ENCODE assay signal across 8 cellular contexts in the genomic region with DNA sequence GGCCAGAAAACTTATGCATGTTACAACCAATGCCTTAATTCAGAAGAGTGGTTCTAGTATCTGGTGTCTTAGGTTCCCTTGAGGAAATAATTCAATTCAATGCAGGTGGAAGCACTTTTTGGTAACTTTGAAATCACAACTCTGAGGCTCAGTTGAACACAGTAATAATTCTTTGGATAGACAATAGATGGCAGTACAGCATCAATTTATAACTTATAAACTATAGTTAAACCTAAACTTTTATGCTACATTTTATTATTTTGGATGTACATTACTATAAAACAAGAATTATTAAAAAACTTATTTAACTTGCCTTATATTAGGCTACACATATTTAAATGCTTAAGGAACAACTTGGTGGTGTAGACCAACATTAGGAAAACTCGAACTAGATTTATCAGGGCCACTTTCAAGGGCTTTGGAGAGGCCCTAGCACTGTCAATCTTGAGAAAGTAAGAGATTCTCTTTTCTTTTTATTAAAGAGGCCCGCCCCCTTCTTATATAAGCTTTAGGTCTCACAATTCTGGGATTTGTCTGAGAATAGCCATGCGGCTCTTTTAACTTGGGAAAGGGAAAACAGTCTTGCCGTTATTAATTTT.
A peak's percentile ranks its signal among the peaks of the same experiment; 100 is the strongest.
DNase-seq lines count a peak whose midpoint lies in the region; ATAC-seq and TF ChIP-seq lines count a peak whose summit lies in the region.

No MANE protein-coding gene starts in this region.

- no peaks in the 10 kb centered on the region for H3K36me3 Mint-ChIP-seq in CD4-positive, CD25-positive, alpha-beta regulatory T cell

- no peak overlapping the region for H3K27ac ChIP-seq in CD4-positive, CD25-positive, alpha-beta regulatory T cell (ENCODE audit: insufficient read depth, low read length, poor library complexity, severe bottlenecking)
- no peak overlapping the region for H3K27ac ChIP-seq in adrenal gland

- no peaks in the 10 kb centered on the region for H3K9me3 Mint-ChIP-seq in CD4-positive, CD25-positive, alpha-beta regulatory T cell

- H3K27me3 ChIP-seq in CD4-positive, CD25-positive, alpha-beta regulatory T cell (ENCODE audit: control insufficient read depth, insufficient read depth, low read length) = peaks cover 24% of the 10 kb centered on the region
- no peaks in the 10 kb centered on the region for H3K27me3 ChIP-seq in adrenal gland

- peak; percentile 17 to 52 (median 35) for TF ChIP-seq CTCF in adrenal gland (IDR thresholded peaks at IDR 0.05)

- 44 to 63% (median 53%) methylated on average over 4 of the region's 4 CpGs for WGBS in adrenal gland, 4 donors

- DNase-seq in CD4-positive, CD25-positive, alpha-beta regulatory T cell = peak in 2 of 3 donors; percentile 38 to 52
- peak; percentile 16 for DNase-seq in Jurkat, Clone E6-1 (ENCODE audit: low read depth, low spot score)
- DNase-seq in adrenal gland = no peak
- DNase-seq in lung microvascular endothelial cell (ENCODE audit: low read depth in 2 of 2) = peak; percentile 19 to 25
- DNase-seq in HuH-7.5 (ENCODE audit: low spot score) = no peak

- ATAC-seq in CD4-positive, CD25-positive, alpha-beta regulatory T cell (ENCODE audit: low read depth in 2 of 2) = peak in 1 of 2 donors; percentile 53
- no peak for ATAC-seq in GM18907 (IDR thresholded peaks at IDR 0.05; ENCODE audit: unreplicated experiment)
- ATAC-seq in HG03139 (IDR thresholded peaks at IDR 0.05; ENCODE audit: unreplicated experiment) = no peak
- ATAC-seq in HG02571 (IDR thresholded peaks at IDR 0.05; ENCODE audit: unreplicated experiment) = no peak

- peaks cover 0 to 12% (median 8%) of the 10 kb centered on the region in 4 donors for H3K4me1 Mint-ChIP-seq in CD4-positive, CD25-positive, alpha-beta regulatory T cell

- peaks cover 11% of the 10 kb centered on the region for H3K4me1 ChIP-seq in CD4-positive, CD25-positive, alpha-beta regulatory T cell (ENCODE audit: control insufficient read depth, insufficient read depth, low read length, poor library complexity, severe bottlenecking)
- H3K4me1 ChIP-seq in adrenal gland (replicated peaks in 1 of 2) = no peaks in the 10 kb centered on the region

- no peaks in the 10 kb centered on the region for H3K9me3 ChIP-seq in CD4-positive, CD25-positive, alpha-beta regulatory T cell (ENCODE audit: control insufficient read depth in 2 of 2, low read length in 2 of 2)
- no peaks in the 10 kb centered on the region for H3K9me3 ChIP-seq in adrenal gland (replicated peaks in 1 of 3)

- no peaks in the 10 kb centered on the region for H3K36me3 ChIP-seq in CD4-positive, CD25-positive, alpha-beta regulatory T cell (ENCODE audit: control insufficient read depth, insufficient read depth, low read length)
- no peaks in the 10 kb centered on the region for H3K36me3 ChIP-seq in adrenal gland (replicated peaks in 1 of 2)

- intact Hi-C loops in adrenal gland (cut with DNase I) = loop anchor here (5.0 to 10.0 kb wide), 4 partner anchors 111 to 548 kb away; no protein-coding TSS in a partner anchor

- no peak overlapping the region for H3K4me3 Mint-ChIP-seq in CD4-positive, CD25-positive, alpha-beta regulatory T cell

- TF ChIP-seq POLR2A in adrenal gland (IDR thresholded peaks at IDR 0.05) = no peak

- no peak overlapping the region for H3K27ac Mint-ChIP-seq in CD4-positive, CD25-positive, alpha-beta regulatory T cell

- H3K27me3 Mint-ChIP-seq in CD4-positive, CD25-positive, alpha-beta regulatory T cell = peaks cover 19% of the 10 kb centered on the region

- no peak overlapping the region for H3K4me3 ChIP-seq in CD4-positive, CD25-positive, alpha-beta regulatory T cell (ENCODE audit: low read depth, low read length)
- no peak overlapping the region for H3K4me3 ChIP-seq in Jurkat, Clone E6-1 (ENCODE audit: low read length)
- no peak overlapping the region for H3K4me3 ChIP-seq in adrenal gland

Comparison
In these comparisons a context has a peak if more than half of its experiments do, and no peak if none do; other contexts are left out.
1. DNase-seq: peak in CD4-positive, CD25-positive, alpha-beta regulatory T cell (2 of 3), Jurkat, Clone E6-1 (single experiment) and lung microvascular endothelial cell (2 of 2); none in adrenal gland (0 of 7) and HuH-7.5 (single experiment).